Comparison of ENCODE assay signal across 13 cellular contexts in genomic region chr5:61052870-61053269, GRCh38.
A peak's percentile ranks its signal among the peaks of the same experiment; 100 is the strongest.
DNase-seq lines count a peak whose midpoint lies in the region; ATAC-seq and TF ChIP-seq lines count a peak whose summit lies in the region.
"Had no signal": no experiment of that assay in that cellular context is flagged by ENCODE, and none has a peak within 500 bp of the region (broad histone marks: within the 10 kb centered on the region; RNA-seq: fewer than 3 reads in every experiment).

No MANE protein-coding gene starts in this region.

- no peak overlapping the region for H3K4me2 ChIP-seq in mesendoderm (ENCODE audit: low read length)
- H3K4me2 ChIP-seq in neural progenitor cell, result no peak overlapping the region

- ATAC-seq in HG02642 (IDR thresholded peaks at IDR 0.05; ENCODE audit: poor library complexity, unreplicated experiment), result no peak

- no peak for TF ChIP-seq EP300 in Ishikawa (IDR thresholded peaks at IDR 0.05; ENCODE audit: borderline replicate concordance)

- no peaks in the 10 kb centered on the region for H3K79me1 ChIP-seq in mesendoderm (ENCODE audit: low read length)

- no peak overlapping the region for H3K4me3 Mint-ChIP-seq in neural progenitor cell
- H3K4me3 Mint-ChIP-seq: IgD-negative memory B cell had no signal

- no peak overlapping the region for H3K4me3 ChIP-seq in cardiac fibroblast (replicated peaks in 1 of 2; ENCODE audit: low read depth in 2 of 2, low read length in 2 of 2)
- H3K4me3 ChIP-seq in mesendoderm (ENCODE audit: low read length), result no peak overlapping the region
- H3K4me3 ChIP-seq in dorsolateral prefrontal cortex, result no peak overlapping the region
- no peak overlapping the region for H3K4me3 ChIP-seq in neural progenitor cell

- H3K36me3 Mint-ChIP-seq in neural progenitor cell, result peaks cover 2% of the 10 kb centered on the region

- no peak overlapping the region for H2BK5ac ChIP-seq in mesendoderm (ENCODE audit: low read length)

- H2BK15ac ChIP-seq in mesendoderm (replicated peaks; ENCODE audit: low read depth), result no peak overlapping the region

- no peak for TF ChIP-seq RAD21 in Ishikawa (IDR thresholded peaks at IDR 0.05; ENCODE audit: low read depth)

- H3F3A ChIP-seq in neural progenitor cell (ENCODE audit: low read depth), result peaks cover 11% of the 10 kb centered on the region

- intact Hi-C loops in dorsolateral prefrontal cortex (cut with DNase I), result no loop called here

- no peak overlapping the region for H3K27ac Mint-ChIP-seq in neural progenitor cell
- H3K27ac Mint-ChIP-seq: IgD-negative memory B cell had no signal

- no peak overlapping the region for H3K23ac ChIP-seq in mesendoderm (ENCODE audit: low read length)

- no peak overlapping the region for H4K8ac ChIP-seq in mesendoderm (ENCODE audit: low read depth, low read length)

- no peak overlapping the region for H3K18ac ChIP-seq in mesendoderm (ENCODE audit: low read length)

- no peak for TF ChIP-seq CTCF in cardiac fibroblast (IDR thresholded peaks at IDR 0.05; ENCODE audit: low read depth, low read length)
- TF ChIP-seq CTCF in GM20000 (IDR thresholded peaks at IDR 0.05; ENCODE audit: extremely low read depth, missing control alignments), result no peak
- no peak for TF ChIP-seq CTCF in dorsolateral prefrontal cortex (IDR thresholded peaks at IDR 0.05 in 54 of 56, conservative IDR thresholded peaks at IDR 0.05 in 2 of 56; ENCODE audit: low read depth in 1 of 56, partially characterized antibody in 56 of 56)
- TF ChIP-seq CTCF in neural progenitor cell (IDR thresholded peaks at IDR 0.05), result no peak

- DNase-seq in DMS53 (lab: John Stamatoyannopoulos, UW) (peak; percentile 63), cardiac fibroblast (ENCODE audit: low read depth in 2 of 2) (peak; percentile 56 to 93), mesendoderm (peak; percentile 74), GM20000 (ENCODE audit: low spot score) (no peak), dorsolateral prefrontal cortex (no peak), neural progenitor cell (ENCODE audit: low spot score) (no peak)
- DNase-seq: activated effector memory CD4-positive, alpha-beta T cell treated with anti-CD3 and anti-CD28 coated beads, Interleukin-2, amount 50 U/mL, for 16 hours; NCI-H510A; stimulated activated CD4-positive, alpha-beta T cell treated with anti-CD3 and anti-CD28 coated beads, Interleukin-15, amount 100 ng/mL, for 24 hours; T-helper 9 cell had no signal

- no peak overlapping the region for H4K5ac ChIP-seq in mesendoderm (ENCODE audit: low read length)

- no peak overlapping the region for H3K56ac ChIP-seq in mesendoderm (ENCODE audit: low read length)

- no peak overlapping the region for H2AK5ac ChIP-seq in mesendoderm (ENCODE audit: low read length)

- H3K9me3 Mint-ChIP-seq in neural progenitor cell, result no peaks in the 10 kb centered on the region

- H2AFZ ChIP-seq in neural progenitor cell (replicated peaks), result no peak overlapping the region

- no peaks in the 10 kb centered on the region for H3K9me3 ChIP-seq in neural progenitor cell (ENCODE audit: low read depth)

- H3K36me3 ChIP-seq in mesendoderm (ENCODE audit: control insufficient read depth, insufficient read depth, low read length), result no peaks in the 10 kb centered on the region
- H3K36me3 ChIP-seq in neural progenitor cell, result no peaks in the 10 kb centered on the region

- H3K4me1 ChIP-seq in mesendoderm (ENCODE audit: control insufficient read depth, low read depth, low read length) (no peaks in the 10 kb centered on the region), neural progenitor cell (peaks cover 4% of the 10 kb centered on the region)

- H3K4me1 Mint-ChIP-seq in neural progenitor cell, result peaks cover 11% of the 10 kb centered on the region
- H3K4me1 Mint-ChIP-seq: IgD-negative memory B cell had no signal

- H3K4ac ChIP-seq in mesendoderm (ENCODE audit: low read depth, low read length), result no peak overlapping the region

- H3K27me3 Mint-ChIP-seq in neural progenitor cell (ENCODE audit: insufficient read depth, low read depth), result no peaks in the 10 kb centered on the region
- H3K27me3 Mint-ChIP-seq: IgD-negative memory B cell had no signal

- H3K27ac ChIP-seq in mesendoderm (ENCODE audit: low read depth, low read length) (no peak overlapping the region), dorsolateral prefrontal cortex (no peak overlapping the region), neural progenitor cell (no peak overlapping the region)

- no peak overlapping the region for H3K9ac ChIP-seq in mesendoderm (ENCODE audit: low read length)
- H3K9ac ChIP-seq in neural progenitor cell, result no peak overlapping the region

- H3K27me3 ChIP-seq in mesendoderm (ENCODE audit: insufficient read depth, low read length, poor library complexity), result no peaks in the 10 kb centered on the region
- H3K27me3 ChIP-seq in dorsolateral prefrontal cortex, result no peaks in the 10 kb centered on the region
- no peaks in the 10 kb centered on the region for H3K27me3 ChIP-seq in neural progenitor cell

- H4K20me1 ChIP-seq in neural progenitor cell (ENCODE audit: low read depth), result no peaks in the 10 kb centered on the region

- no peak overlapping the region for H2BK120ac ChIP-seq in mesendoderm (ENCODE audit: low read depth, low read length)

- H3K79me2 ChIP-seq in mesendoderm (ENCODE audit: control insufficient read depth, insufficient read depth, low read length) (no peaks in the 10 kb centered on the region), neural progenitor cell (ENCODE audit: low read depth) (no peaks in the 10 kb centered on the region)

- WGBS in mesendoderm (ENCODE audit: extremely low coverage, insufficient coverage, low lambda C conversion rate), result no CpG with 5 or more reads among the region's 2 CpGs

TF ChIP-seq in Ishikawa, 13 proteins besides CTCF, POLR2A, EP300 and RAD21:
- TF ChIP-seq NFIC (IDR thresholded peaks at IDR 0.05), result no peak
- TF ChIP-seq REST (IDR thresholded peaks at IDR 0.05; ENCODE audit: low read depth), result no peak
- peak; percentile 68; the same call in 1 of the 2 replicates for TF ChIP-seq YY1 (IDR thresholded peaks at IDR 0.05; ENCODE audit: low read depth)
- TF ChIP-seq TAF1 (IDR thresholded peaks at IDR 0.05; ENCODE audit: low read depth), result no peak
- TF ChIP-seq, protein P1, sequence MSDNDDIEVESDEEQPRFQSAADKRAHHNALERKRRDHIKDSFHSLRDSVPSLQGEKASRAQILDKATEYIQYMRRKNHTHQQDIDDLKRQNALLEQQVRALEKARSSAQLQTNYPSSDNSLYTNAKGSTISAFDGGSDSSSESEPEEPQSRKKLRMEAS (IDR thresholded peaks at IDR 0.05), result no peak
- no peak for TF ChIP-seq EGR1 (IDR thresholded peaks at IDR 0.05)
- TF ChIP-seq TEAD4 (IDR thresholded peaks at IDR 0.05), result peak; percentile 45; the same call in 1 of the 2 replicates

Comparison
In these comparisons a context has a peak if more than half of its experiments do, and no peak if none do; other contexts are left out.
1. DNase-seq: peak in DMS53 (single experiment), cardiac fibroblast (2 of 2) and mesendoderm (single experiment); none in GM20000 (single experiment), dorsolateral prefrontal cortex (0 of 10) and neural progenitor cell (single experiment).